Comparison of ENCODE assay signal across 1 cellular context in genomic region chr9:129626079-129626943, GRCh38.
TF ChIP-seq lines count a peak whose summit lies in the region.

Gene NTMT1, plus strand, starts transcription at chr9:129626163. Its CDS starts 6,541 bp downstream, at chr9:129632704.

TF ChIP-seq in K562, 482 proteins besides CTCF, POLR2A, EP300 and RAD21 (continued from another document and continues in another):
- TF ChIP-seq, protein P1, sequence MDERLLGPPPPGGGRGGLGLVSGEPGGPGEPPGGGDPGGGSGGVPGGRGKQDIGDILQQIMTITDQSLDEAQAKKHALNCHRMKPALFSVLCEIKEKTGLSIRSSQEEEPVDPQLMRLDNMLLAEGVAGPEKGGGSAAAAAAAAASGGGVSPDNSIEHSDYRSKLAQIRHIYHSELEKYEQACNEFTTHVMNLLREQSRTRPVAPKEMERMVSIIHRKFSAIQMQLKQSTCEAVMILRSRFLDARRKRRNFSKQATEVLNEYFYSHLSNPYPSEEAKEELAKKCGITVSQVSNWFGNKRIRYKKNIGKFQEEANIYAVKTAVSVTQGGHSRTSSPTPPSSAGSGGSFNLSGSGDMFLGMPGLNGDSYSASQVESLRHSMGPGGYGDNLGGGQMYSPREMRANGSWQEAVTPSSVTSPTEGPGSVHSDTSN (CRISPR knock-in tag; IDR thresholded peaks at IDR 0.05; ENCODE audit: low read depth), result no peak
- TF ChIP-seq, protein P1 (tag; conservative IDR thresholded peaks at IDR 0.05; ENCODE audit: low read depth), result no peak
- TF ChIP-seq HDAC8 (tag; IDR thresholded peaks at IDR 0.05) (peak; percentile 40; the same call in 1 of the 2 replicates), PPARD (CRISPR knock-in tag; IDR thresholded peaks at IDR 0.05) (no peak), POU5F1 (IDR thresholded peaks at IDR 0.05; ENCODE audit: borderline replicate concordance, low read depth, low read length, partially characterized antibody) (no peak), CSDE1 (IDR thresholded peaks at IDR 0.05) (no peak), STAT5A (IDR thresholded peaks at IDR 0.05; ENCODE audit: borderline replicate concordance, low read length) (no peak), NCOA6 (IDR thresholded peaks at IDR 0.05) (no peak), LCOR (CRISPR knock-in tag; IDR thresholded peaks at IDR 0.05) (0 out of 2 replicates have a peak, but pooled peaks have one; percentile 79), ZFP30 (CRISPR knock-in tag; IDR thresholded peaks at IDR 0.05; ENCODE audit: borderline replicate concordance) (no peak), TRIM25 (IDR thresholded peaks at IDR 0.05; ENCODE audit: borderline replicate concordance) (no peak), THRAP3 (IDR thresholded peaks at IDR 0.05; ENCODE audit: borderline replicate concordance) (no peak), PML (IDR thresholded peaks at IDR 0.05; ENCODE audit: low read length) (peak; percentile 71), NFE2L1 (tag; IDR thresholded peaks at IDR 0.05; ENCODE audit: borderline replicate concordance, low read depth) (no peak), ZNF143 (CRISPR knock-in tag; IDR thresholded peaks at IDR 0.05) (no peak), CEBPG (CRISPR knock-in tag; IDR thresholded peaks at IDR 0.05) (no peak), CEBPG (tag; conservative IDR thresholded peaks at IDR 0.05 in 1 of 2, IDR thresholded peaks at IDR 0.05 in 1 of 2) (no peak), PURB (CRISPR knock-in tag; IDR thresholded peaks at IDR 0.05; ENCODE audit: low read depth) (no peak), SAFB (IDR thresholded peaks at IDR 0.05; ENCODE audit: borderline replicate concordance, low read depth, low read length) (no peak), RBM34 (IDR thresholded peaks at IDR 0.05; ENCODE audit: borderline replicate concordance, insufficient read depth, low read length) (no peak), ZNF431 (CRISPR knock-in tag; IDR thresholded peaks at IDR 0.05) (0 out of 2 replicates have a peak, but pooled peaks have one; percentile 64), ZNF316 (IDR thresholded peaks at IDR 0.05) (no peak), SMAD1 (IDR thresholded peaks at IDR 0.05; ENCODE audit: low read depth, low read length, partially characterized antibody) (peak; percentile 49), ZBTB9 (CRISPR knock-in tag; IDR thresholded peaks at IDR 0.05) (peak; percentile 39; the same call in 1 of the 2 replicates), MTA2 (IDR thresholded peaks at IDR 0.05; ENCODE audit: low read depth) (no peak), MTA3 (IDR thresholded peaks at IDR 0.05; ENCODE audit: borderline replicate concordance) (peak; percentile 71; the same call in 1 of the 2 replicates), MBD2 (IDR thresholded peaks at IDR 0.05; ENCODE audit: borderline replicate concordance, low read depth) (peak; percentile 80; the same call in 1 of the 2 replicates), SFPQ (IDR thresholded peaks at IDR 0.05; ENCODE audit: low read depth, low read length) (no peak), ZBTB2 (IDR thresholded peaks at IDR 0.05) (no peak), E2F3 (CRISPR knock-in tag; IDR thresholded peaks at IDR 0.05) (peak; percentile 20; the same call in 1 of the 2 replicates), HMGN3 (IDR thresholded peaks at IDR 0.05; ENCODE audit: borderline replicate concordance, extremely low read depth, insufficient read length, low read depth, low read length) (no peak), ETV1 (tag; conservative IDR thresholded peaks at IDR 0.05; ENCODE audit: low read depth) (0 out of 2 replicates have a peak, but pooled peaks have one; percentile 26), FOS (IDR thresholded peaks at IDR 0.05; ENCODE audit: extremely low read depth, insufficient read length) (no peak)
- TF ChIP-seq, protein P2, sequence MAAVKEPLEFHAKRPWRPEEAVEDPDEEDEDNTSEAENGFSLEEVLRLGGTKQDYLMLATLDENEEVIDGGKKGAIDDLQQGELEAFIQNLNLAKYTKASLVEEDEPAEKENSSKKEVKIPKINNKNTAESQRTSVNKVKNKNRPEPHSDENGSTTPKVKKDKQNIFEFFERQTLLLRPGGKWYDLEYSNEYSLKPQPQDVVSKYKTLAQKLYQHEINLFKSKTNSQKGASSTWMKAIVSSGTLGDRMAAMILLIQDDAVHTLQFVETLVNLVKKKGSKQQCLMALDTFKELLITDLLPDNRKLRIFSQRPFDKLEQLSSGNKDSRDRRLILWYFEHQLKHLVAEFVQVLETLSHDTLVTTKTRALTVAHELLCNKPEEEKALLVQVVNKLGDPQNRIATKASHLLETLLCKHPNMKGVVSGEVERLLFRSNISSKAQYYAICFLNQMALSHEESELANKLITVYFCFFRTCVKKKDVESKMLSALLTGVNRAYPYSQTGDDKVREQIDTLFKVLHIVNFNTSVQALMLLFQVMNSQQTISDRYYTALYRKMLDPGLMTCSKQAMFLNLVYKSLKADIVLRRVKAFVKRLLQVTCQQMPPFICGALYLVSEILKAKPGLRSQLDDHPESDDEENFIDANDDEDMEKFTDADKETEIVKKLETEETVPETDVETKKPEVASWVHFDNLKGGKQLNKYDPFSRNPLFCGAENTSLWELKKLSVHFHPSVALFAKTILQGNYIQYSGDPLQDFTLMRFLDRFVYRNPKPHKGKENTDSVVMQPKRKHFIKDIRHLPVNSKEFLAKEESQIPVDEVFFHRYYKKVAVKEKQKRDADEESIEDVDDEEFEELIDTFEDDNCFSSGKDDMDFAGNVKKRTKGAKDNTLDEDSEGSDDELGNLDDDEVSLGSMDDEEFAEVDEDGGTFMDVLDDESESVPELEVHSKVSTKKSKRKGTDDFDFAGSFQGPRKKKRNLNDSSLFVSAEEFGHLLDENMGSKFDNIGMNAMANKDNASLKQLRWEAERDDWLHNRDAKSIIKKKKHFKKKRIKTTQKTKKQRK (IDR thresholded peaks at IDR 0.05; ENCODE audit: borderline replicate concordance, low read depth, low read length), result no peak
- TF ChIP-seq, protein P3, sequence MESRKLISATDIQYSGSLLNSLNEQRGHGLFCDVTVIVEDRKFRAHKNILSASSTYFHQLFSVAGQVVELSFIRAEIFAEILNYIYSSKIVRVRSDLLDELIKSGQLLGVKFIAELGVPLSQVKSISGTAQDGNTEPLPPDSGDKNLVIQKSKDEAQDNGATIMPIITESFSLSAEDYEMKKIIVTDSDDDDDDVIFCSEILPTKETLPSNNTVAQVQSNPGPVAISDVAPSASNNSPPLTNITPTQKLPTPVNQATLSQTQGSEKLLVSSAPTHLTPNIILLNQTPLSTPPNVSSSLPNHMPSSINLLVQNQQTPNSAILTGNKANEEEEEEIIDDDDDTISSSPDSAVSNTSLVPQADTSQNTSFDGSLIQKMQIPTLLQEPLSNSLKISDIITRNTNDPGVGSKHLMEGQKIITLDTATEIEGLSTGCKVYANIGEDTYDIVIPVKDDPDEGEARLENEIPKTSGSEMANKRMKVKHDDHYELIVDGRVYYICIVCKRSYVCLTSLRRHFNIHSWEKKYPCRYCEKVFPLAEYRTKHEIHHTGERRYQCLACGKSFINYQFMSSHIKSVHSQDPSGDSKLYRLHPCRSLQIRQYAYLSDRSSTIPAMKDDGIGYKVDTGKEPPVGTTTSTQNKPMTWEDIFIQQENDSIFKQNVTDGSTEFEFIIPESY (CRISPR knock-in tag; IDR thresholded peaks at IDR 0.05), result peak; percentile 50
- TF ChIP-seq, protein P4, sequence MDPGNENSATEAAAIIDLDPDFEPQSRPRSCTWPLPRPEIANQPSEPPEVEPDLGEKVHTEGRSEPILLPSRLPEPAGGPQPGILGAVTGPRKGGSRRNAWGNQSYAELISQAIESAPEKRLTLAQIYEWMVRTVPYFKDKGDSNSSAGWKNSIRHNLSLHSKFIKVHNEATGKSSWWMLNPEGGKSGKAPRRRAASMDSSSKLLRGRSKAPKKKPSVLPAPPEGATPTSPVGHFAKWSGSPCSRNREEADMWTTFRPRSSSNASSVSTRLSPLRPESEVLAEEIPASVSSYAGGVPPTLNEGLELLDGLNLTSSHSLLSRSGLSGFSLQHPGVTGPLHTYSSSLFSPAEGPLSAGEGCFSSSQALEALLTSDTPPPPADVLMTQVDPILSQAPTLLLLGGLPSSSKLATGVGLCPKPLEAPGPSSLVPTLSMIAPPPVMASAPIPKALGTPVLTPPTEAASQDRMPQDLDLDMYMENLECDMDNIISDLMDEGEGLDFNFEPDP (CRISPR knock-in tag; IDR thresholded peaks at IDR 0.05), result peak; percentile 71; the same call in 1 of the 2 replicates
- TF ChIP-seq, protein P5, sequence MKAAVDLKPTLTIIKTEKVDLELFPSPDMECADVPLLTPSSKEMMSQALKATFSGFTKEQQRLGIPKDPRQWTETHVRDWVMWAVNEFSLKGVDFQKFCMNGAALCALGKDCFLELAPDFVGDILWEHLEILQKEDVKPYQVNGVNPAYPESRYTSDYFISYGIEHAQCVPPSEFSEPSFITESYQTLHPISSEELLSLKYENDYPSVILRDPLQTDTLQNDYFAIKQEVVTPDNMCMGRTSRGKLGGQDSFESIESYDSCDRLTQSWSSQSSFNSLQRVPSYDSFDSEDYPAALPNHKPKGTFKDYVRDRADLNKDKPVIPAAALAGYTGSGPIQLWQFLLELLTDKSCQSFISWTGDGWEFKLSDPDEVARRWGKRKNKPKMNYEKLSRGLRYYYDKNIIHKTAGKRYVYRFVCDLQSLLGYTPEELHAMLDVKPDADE (conservative IDR thresholded peaks at IDR 0.05; ENCODE audit: control insufficient read depth, low read depth, low read length), result peak; percentile 77; the same call in 1 of the 2 replicates
- TF ChIP-seq, protein P6, sequence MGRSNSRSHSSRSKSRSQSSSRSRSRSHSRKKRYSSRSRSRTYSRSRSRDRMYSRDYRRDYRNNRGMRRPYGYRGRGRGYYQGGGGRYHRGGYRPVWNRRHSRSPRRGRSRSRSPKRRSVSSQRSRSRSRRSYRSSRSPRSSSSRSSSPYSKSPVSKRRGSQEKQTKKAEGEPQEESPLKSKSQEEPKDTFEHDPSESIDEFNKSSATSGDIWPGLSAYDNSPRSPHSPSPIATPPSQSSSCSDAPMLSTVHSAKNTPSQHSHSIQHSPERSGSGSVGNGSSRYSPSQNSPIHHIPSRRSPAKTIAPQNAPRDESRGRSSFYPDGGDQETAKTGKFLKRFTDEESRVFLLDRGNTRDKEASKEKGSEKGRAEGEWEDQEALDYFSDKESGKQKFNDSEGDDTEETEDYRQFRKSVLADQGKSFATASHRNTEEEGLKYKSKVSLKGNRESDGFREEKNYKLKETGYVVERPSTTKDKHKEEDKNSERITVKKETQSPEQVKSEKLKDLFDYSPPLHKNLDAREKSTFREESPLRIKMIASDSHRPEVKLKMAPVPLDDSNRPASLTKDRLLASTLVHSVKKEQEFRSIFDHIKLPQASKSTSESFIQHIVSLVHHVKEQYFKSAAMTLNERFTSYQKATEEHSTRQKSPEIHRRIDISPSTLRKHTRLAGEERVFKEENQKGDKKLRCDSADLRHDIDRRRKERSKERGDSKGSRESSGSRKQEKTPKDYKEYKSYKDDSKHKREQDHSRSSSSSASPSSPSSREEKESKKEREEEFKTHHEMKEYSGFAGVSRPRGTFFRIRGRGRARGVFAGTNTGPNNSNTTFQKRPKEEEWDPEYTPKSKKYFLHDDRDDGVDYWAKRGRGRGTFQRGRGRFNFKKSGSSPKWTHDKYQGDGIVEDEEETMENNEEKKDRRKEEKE (IDR thresholded peaks at IDR 0.05; ENCODE audit: borderline replicate concordance in 1 of 2, control insufficient read depth in 1 of 2, low read depth in 2 of 2, low read length in 1 of 2), result no peak
